ENCODE assay signal across 15 cellular contexts in genomic region chr20:59985864-59986263, GRCh38. TPM values are rescaled to one million over a fixed set of nuclear protein-coding genes. Genes with fewer than 3 reads are reported as not detected.
DNase-seq lines count a peak whose midpoint lies in the region; ATAC-seq and TF ChIP-seq lines count a peak whose summit lies in the region.
"Had no signal": no experiment of that assay in that cellular context is flagged by ENCODE, and none has a peak within 500 bp of the region (broad histone marks: within the 10 kb centered on the region; RNA-seq: fewer than 3 reads in every experiment).

No MANE protein-coding gene starts in this region.

- in situ Hi-C loops in transverse colon (cut with MboI; ENCODE audit: low pct_ligation_motif_present in 1 of 4, low pct_unique_long_range_greater_than_20kb in 1 of 4, low sequenced_read_pairs in 3 of 4) = no loop called here

- no peaks in the 10 kb centered on the region for H3K79me2 ChIP-seq in OCI-LY1 (ENCODE audit: insufficient read depth, low read length)

- WGBS in heart left ventricle, 4 donors = 59 to 74% (median 69%) methylated on average over 3 of the region's 3 CpGs
- 93% methylated on average over 3 of the region's 3 CpGs; no CpG with 5 or more reads in 1 of the 2 donors for WGBS in transverse colon (ENCODE audit: low coverage in 1 of 2), 2 donors

- peak overlapping the region in 5 of 7 donors; percentile 13 to 98 (median 68) for H3K27ac Mint-ChIP-seq in CD14-positive monocyte
- H3K27ac Mint-ChIP-seq: brain; stimulated activated naive B cell treated with anti-CD40 and anti-IgM and Interleukin-4, amounts not matched to agents 10 μg/mL and 1 μg/mL and 100 μg/mL, for 72 hours; T-cell had no signal

- no peak overlapping the region for H3K4me2 ChIP-seq in OCI-LY1 (ENCODE audit: low read length)

- H3K27me3 ChIP-seq in OCI-LY1 (ENCODE audit: insufficient read depth, low read length) (no peaks in the 10 kb centered on the region), heart left ventricle (no peaks in the 10 kb centered on the region), transverse colon (no peaks in the 10 kb centered on the region)

- no peaks in the 10 kb centered on the region for H4K20me1 ChIP-seq in OCI-LY1 (ENCODE audit: insufficient read depth, low read length)

- H3K27ac ChIP-seq in OCI-LY1 (ENCODE audit: low read depth, low read length, poor library complexity, severe bottlenecking) (no peak overlapping the region), heart left ventricle (no peak overlapping the region), transverse colon (no peak overlapping the region)

- H3K4me1 Mint-ChIP-seq in CD14-positive monocyte = peaks cover 44% of the 10 kb centered on the region
- H3K4me1 Mint-ChIP-seq: T-cell had no signal

- no peak overlapping the region for H2AFZ ChIP-seq in OCI-LY1 (ENCODE audit: low read length)

- DNase-seq in CD14-positive monocyte (ENCODE audit: low spot score) (no peak), GM12865 (ENCODE audit: low read depth) (no peak), heart left ventricle (peak in 1 of 5 donors; percentile 60), OCI-M2 (lab: John Stamatoyannopoulos, UW; ENCODE audit: unreplicated experiment) (no peak), RPMI8226 (no peak), transverse colon (no peak)
- DNase-seq: activated CD8-positive, alpha-beta memory T cell treated with anti-CD3 and anti-CD28 coated beads, Interleukin-2, amount 50 U/mL, for 48 hours; DMS79; naive B cell; NCI-H187; stimulated activated naive B cell treated with anti-CD40 and anti-IgM and Interleukin-4, amounts not matched to agents 10 μg/mL and 1 μg/mL and 100 μg/mL, for 72 hours; T-cell had no signal

- H3K4me1 ChIP-seq in OCI-LY1 (ENCODE audit: insufficient read depth, low read length, severe bottlenecking) = peaks cover 3% of the 10 kb centered on the region
- peaks cover 0 to 12% (median 2%) of the 10 kb centered on the region in 12 donors for H3K4me1 ChIP-seq in heart left ventricle
- H3K4me1 ChIP-seq in transverse colon = no peaks in the 10 kb centered on the region

- H3K4me3 ChIP-seq in GM12865 (ENCODE audit: low read depth, low read length) (no peak overlapping the region), OCI-LY1 (ENCODE audit: low read depth, low read length, poor library complexity, severe bottlenecking) (no peak overlapping the region), heart left ventricle (no peak overlapping the region), transverse colon (no peak overlapping the region)

- TF ChIP-seq CTCF in CD14-positive monocyte (IDR thresholded peaks at IDR 0.05) = peak; percentile 56
- TF ChIP-seq CTCF in GM12865 (IDR thresholded peaks at IDR 0.05; ENCODE audit: insufficient read depth, low read depth, low read length, missing control alignments) = peak; percentile 13
- peak; percentile 46; the same call in 1 of the 2 replicates for TF ChIP-seq CTCF in OCI-LY1 (IDR thresholded peaks at IDR 0.05; ENCODE audit: low read length)
- peak in 9 of 12 donors; percentile 5 to 42 (median 28) for TF ChIP-seq CTCF in heart left ventricle (IDR thresholded peaks at IDR 0.05)
- TF ChIP-seq CTCF in transverse colon (IDR thresholded peaks at IDR 0.05) = no peak

- H3K9me3 ChIP-seq in OCI-LY1 (ENCODE audit: low read length) (no peaks in the 10 kb centered on the region), heart left ventricle (peaks cover 0 to 4% (median 0%) of the 10 kb centered on the region in 12 donors), transverse colon (no peaks in the 10 kb centered on the region)

- no peak for TF ChIP-seq EP300 in transverse colon (IDR thresholded peaks at IDR 0.05; ENCODE audit: low read depth)

- H3K36me3 Mint-ChIP-seq in CD14-positive monocyte = peaks cover 9 to 17% of the 10 kb centered on the region in 2 donors
- H3K36me3 Mint-ChIP-seq: brain had no signal

- peaks cover 0 to 11% (median 3%) of the 10 kb centered on the region in 7 donors for H3K9me3 Mint-ChIP-seq in CD14-positive monocyte
- H3K9me3 Mint-ChIP-seq: stimulated activated naive B cell treated with anti-CD40 and anti-IgM and Interleukin-4, amounts not matched to agents 10 μg/mL and 1 μg/mL and 100 μg/mL, for 72 hours; T-cell had no signal

- peaks cover 0 to 2% (median 0%) of the 10 kb centered on the region in 3 donors for H3K27me3 Mint-ChIP-seq in CD14-positive monocyte (ENCODE audit: low read depth in 3 of 3)
- H3K27me3 Mint-ChIP-seq: naive B cell; stimulated activated naive B cell treated with anti-CD40 and anti-IgM and Interleukin-4, amounts not matched to agents 10 μg/mL and 1 μg/mL and 100 μg/mL, for 72 hours; T-cell had no signal

- no peaks in the 10 kb centered on the region for H3K9me2 ChIP-seq in OCI-LY1 (ENCODE audit: low read depth, low read length)

- H3K36me3 ChIP-seq in OCI-LY1 (ENCODE audit: insufficient read depth, low read length) (no peaks in the 10 kb centered on the region), heart left ventricle (no peaks in the 10 kb centered on the region), transverse colon (no peaks in the 10 kb centered on the region)

- ATAC-seq in heart left ventricle = peak; percentile 51 to 85 (median 64)
- ATAC-seq in activated CD4-positive, CD25-positive, alpha-beta regulatory T cell treated with anti-CD3 and anti-CD28 coated beads, Interleukin-2, amount 50 U/mL, for 24 hours = no peak
- ATAC-seq: stimulated activated naive B cell treated with anti-CD40 and anti-IgM and Interleukin-4, amounts not matched to agents 10 μg/mL and 1 μg/mL and 100 μg/mL, for 72 hours; T-cell had no signal

- no peak overlapping the region for H3K9ac ChIP-seq in OCI-LY1 (ENCODE audit: low read length)

- no peak overlapping the region for H3K4me3 Mint-ChIP-seq in CD14-positive monocyte
- H3K4me3 Mint-ChIP-seq: brain; stimulated activated naive B cell treated with anti-CD40 and anti-IgM and Interleukin-4, amounts not matched to agents 10 μg/mL and 1 μg/mL and 100 μg/mL, for 72 hours; T-cell had no signal

- no peaks in the 10 kb centered on the region for H3F3A ChIP-seq in OCI-LY1 (ENCODE audit: insufficient read depth, low read length)

- TF ChIP-seq POLR2A in heart left ventricle (IDR thresholded peaks at IDR 0.05) (no peak), transverse colon (IDR thresholded peaks at IDR 0.05) (no peak)

- intact Hi-C loops in CD14-positive monocyte (cut with micrococcal nuclease) (no loop called here), heart left ventricle (cut with DNase I) (no loop called here), transverse colon (cut with DNase I; ENCODE audit: low total_unique reads) (no loop called here)

RNA-seq across cellular contexts. Expression of gene CDH26, which starts 27.6 kb away (rescaled TPM):
- polyA plus RNA-seq in CD14-positive monocyte (1 to 10 TPM; 1.3 to 3.0 TPM), heart left ventricle (1 to 10 TPM in 1 of 2 donors, under 1 TPM in 1; 0.30 to 1.3 TPM)
- total RNA-seq in heart left ventricle (1 to 10 TPM in 4 of 9 donors, under 1 TPM in 5; 0.47 to 2.0 (median 0.98) TPM), transverse colon (1 to 10 TPM in 2 of 4 donors, not detected in 2; 1.4 to 1.9 TPM)

RNA-seq across cellular contexts. Expression of gene FAM217B, which starts 45.7 kb away (rescaled TPM):
- polyA plus RNA-seq in CD14-positive monocyte (10 to 100 TPM; 18.1 to 18.3 TPM), heart left ventricle (1 to 10 TPM; 5.8 to 6.3 TPM)
- total RNA-seq in heart left ventricle (10 to 100 TPM; 16.7 to 38.0 (median 26.4) TPM), transverse colon (10 to 100 TPM in 1 of 4 donors, 1 to 10 TPM in 3; 2.2 to 12.2 (median 6.2) TPM)

RNA-seq across cellular contexts. Expression of gene PPP1R3D, which starts 45.8 kb away (rescaled TPM):
- polyA plus RNA-seq in CD14-positive monocyte (1 to 10 TPM; 2.0 to 3.9 TPM), heart left ventricle (1 to 10 TPM; 5.6 to 5.8 TPM)
- total RNA-seq in heart left ventricle (10 to 100 TPM in 8 of 9 donors, 1 to 10 TPM in 1; 9.1 to 14.7 (median 12.7) TPM), transverse colon (10 to 100 TPM in 2 of 4 donors, 1 to 10 TPM in 2; 6.0 to 17.6 (median 12.2) TPM)

RNA-seq across cellular contexts. Expression of gene SYCP2, which starts 52.4 kb away (rescaled TPM):
- under 1 TPM; 0.28 to 0.30 TPM for polyA plus RNA-seq in CD14-positive monocyte
- 1 to 10 TPM in 7 of 9 donors, under 1 TPM in 2; 0.59 to 2.6 (median 1.1) TPM for total RNA-seq in heart left ventricle
- polyA plus RNA-seq in heart left ventricle = 1 to 10 TPM in 1 of 2 donors, under 1 TPM in 1; 0.71 to 1.6 TPM
- total RNA-seq in transverse colon = 1 to 10 TPM in 1 of 4 donors, under 1 TPM in 1, not detected in 2; 0.82 to 1.1 TPM

Comparison
In these comparisons a context has a peak if more than half of its experiments do, and no peak if none do; other contexts are left out.
1. CTCF ChIP-seq: peak in CD14-positive monocyte (single experiment), GM12865 (single experiment), OCI-LY1 (single experiment) and heart left ventricle (9 of 12); none in transverse colon (0 of 5).
2. ATAC-seq: peak in heart left ventricle (4 of 4); none in activated CD4-positive, CD25-positive, alpha-beta regulatory T cell treated with anti-CD3 and anti-CD28 coated beads, Interleukin-2, amount 50 U/mL, for 24 hours (0 of 2).